Comparison of ENCODE assay signal across 2 cellular contexts in genomic region chr9:134205636-134206316, GRCh38.
TF ChIP-seq lines count a peak whose summit lies in the region.

No MANE protein-coding gene starts in this region.

TF ChIP-seq in K562, 482 proteins besides CTCF, POLR2A, EP300 and RAD21 (continued from another document and continues in another):
- TF ChIP-seq ZZZ3 (IDR thresholded peaks at IDR 0.05) (no peak), SIX5 (IDR thresholded peaks at IDR 0.05; ENCODE audit: borderline replicate concordance in 1 of 2, insufficient read depth in 1 of 2, low read depth in 1 of 2, low read length in 2 of 2) (no peak), TFE3 (CRISPR knock-in tag; IDR thresholded peaks at IDR 0.05) (no peak), SIN3B (IDR thresholded peaks at IDR 0.05; ENCODE audit: low read depth) (no peak), E2F1 (CRISPR knock-in tag; IDR thresholded peaks at IDR 0.05) (no peak), KHSRP (IDR thresholded peaks at IDR 0.05) (no peak), GABPB2 (CRISPR knock-in tag; conservative IDR thresholded peaks at IDR 0.05) (no peak), GTF2F1 (IDR thresholded peaks at IDR 0.05; ENCODE audit: low read depth, low read length) (no peak), MXI1 (IDR thresholded peaks at IDR 0.05; ENCODE audit: low read depth, low read length) (no peak), HDGF (IDR thresholded peaks at IDR 0.05) (no peak), HMG20B (CRISPR knock-in tag; IDR thresholded peaks at IDR 0.05) (no peak), DIDO1 (tag; IDR thresholded peaks at IDR 0.05; ENCODE audit: low read depth) (no peak), GTF2A2 (tag; IDR thresholded peaks at IDR 0.05) (no peak)
- TF ChIP-seq, protein P1, sequence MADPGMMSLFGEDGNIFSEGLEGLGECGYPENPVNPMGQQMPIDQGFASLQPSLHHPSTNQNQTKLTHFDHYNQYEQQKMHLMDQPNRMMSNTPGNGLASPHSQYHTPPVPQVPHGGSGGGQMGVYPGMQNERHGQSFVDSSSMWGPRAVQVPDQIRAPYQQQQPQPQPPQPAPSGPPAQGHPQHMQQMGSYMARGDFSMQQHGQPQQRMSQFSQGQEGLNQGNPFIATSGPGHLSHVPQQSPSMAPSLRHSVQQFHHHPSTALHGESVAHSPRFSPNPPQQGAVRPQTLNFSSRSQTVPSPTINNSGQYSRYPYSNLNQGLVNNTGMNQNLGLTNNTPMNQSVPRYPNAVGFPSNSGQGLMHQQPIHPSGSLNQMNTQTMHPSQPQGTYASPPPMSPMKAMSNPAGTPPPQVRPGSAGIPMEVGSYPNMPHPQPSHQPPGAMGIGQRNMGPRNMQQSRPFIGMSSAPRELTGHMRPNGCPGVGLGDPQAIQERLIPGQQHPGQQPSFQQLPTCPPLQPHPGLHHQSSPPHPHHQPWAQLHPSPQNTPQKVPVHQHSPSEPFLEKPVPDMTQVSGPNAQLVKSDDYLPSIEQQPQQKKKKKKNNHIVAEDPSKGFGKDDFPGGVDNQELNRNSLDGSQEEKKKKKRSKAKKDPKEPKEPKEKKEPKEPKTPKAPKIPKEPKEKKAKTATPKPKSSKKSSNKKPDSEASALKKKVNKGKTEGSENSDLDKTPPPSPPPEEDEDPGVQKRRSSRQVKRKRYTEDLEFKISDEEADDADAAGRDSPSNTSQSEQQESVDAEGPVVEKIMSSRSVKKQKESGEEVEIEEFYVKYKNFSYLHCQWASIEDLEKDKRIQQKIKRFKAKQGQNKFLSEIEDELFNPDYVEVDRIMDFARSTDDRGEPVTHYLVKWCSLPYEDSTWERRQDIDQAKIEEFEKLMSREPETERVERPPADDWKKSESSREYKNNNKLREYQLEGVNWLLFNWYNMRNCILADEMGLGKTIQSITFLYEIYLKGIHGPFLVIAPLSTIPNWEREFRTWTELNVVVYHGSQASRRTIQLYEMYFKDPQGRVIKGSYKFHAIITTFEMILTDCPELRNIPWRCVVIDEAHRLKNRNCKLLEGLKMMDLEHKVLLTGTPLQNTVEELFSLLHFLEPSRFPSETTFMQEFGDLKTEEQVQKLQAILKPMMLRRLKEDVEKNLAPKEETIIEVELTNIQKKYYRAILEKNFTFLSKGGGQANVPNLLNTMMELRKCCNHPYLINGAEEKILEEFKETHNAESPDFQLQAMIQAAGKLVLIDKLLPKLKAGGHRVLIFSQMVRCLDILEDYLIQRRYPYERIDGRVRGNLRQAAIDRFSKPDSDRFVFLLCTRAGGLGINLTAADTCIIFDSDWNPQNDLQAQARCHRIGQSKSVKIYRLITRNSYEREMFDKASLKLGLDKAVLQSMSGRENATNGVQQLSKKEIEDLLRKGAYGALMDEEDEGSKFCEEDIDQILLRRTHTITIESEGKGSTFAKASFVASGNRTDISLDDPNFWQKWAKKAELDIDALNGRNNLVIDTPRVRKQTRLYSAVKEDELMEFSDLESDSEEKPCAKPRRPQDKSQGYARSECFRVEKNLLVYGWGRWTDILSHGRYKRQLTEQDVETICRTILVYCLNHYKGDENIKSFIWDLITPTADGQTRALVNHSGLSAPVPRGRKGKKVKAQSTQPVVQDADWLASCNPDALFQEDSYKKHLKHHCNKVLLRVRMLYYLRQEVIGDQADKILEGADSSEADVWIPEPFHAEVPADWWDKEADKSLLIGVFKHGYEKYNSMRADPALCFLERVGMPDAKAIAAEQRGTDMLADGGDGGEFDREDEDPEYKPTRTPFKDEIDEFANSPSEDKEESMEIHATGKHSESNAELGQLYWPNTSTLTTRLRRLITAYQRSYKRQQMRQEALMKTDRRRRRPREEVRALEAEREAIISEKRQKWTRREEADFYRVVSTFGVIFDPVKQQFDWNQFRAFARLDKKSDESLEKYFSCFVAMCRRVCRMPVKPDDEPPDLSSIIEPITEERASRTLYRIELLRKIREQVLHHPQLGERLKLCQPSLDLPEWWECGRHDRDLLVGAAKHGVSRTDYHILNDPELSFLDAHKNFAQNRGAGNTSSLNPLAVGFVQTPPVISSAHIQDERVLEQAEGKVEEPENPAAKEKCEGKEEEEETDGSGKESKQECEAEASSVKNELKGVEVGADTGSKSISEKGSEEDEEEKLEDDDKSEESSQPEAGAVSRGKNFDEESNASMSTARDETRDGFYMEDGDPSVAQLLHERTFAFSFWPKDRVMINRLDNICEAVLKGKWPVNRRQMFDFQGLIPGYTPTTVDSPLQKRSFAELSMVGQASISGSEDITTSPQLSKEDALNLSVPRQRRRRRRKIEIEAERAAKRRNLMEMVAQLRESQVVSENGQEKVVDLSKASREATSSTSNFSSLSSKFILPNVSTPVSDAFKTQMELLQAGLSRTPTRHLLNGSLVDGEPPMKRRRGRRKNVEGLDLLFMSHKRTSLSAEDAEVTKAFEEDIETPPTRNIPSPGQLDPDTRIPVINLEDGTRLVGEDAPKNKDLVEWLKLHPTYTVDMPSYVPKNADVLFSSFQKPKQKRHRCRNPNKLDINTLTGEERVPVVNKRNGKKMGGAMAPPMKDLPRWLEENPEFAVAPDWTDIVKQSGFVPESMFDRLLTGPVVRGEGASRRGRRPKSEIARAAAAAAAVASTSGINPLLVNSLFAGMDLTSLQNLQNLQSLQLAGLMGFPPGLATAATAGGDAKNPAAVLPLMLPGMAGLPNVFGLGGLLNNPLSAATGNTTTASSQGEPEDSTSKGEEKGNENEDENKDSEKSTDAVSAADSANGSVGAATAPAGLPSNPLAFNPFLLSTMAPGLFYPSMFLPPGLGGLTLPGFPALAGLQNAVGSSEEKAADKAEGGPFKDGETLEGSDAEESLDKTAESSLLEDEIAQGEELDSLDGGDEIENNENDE (IDR thresholded peaks at IDR 0.05; ENCODE audit: low read depth, low read length) = no peak

TF ChIP-seq in liver, 16 proteins besides CTCF, POLR2A, EP300 and RAD21 (continued from another document):
- no peak for TF ChIP-seq SP1 (IDR thresholded peaks at IDR 0.05)
